8 cellular contexts compared by ENCODE assay signal in genomic region chr1:75616436-75617433, GRCh38. TPM values are rescaled to one million over a fixed set of nuclear protein-coding genes. Genes with fewer than 3 reads are reported as not detected.
DNase-seq lines count a peak whose midpoint lies in the region; ATAC-seq, FAIRE-seq and TF ChIP-seq lines count a peak whose summit lies in the region.

No MANE protein-coding gene starts in this region.

- peaks cover 0 to 52% (median 19%) of the 10 kb centered on the region in 9 donors for H3K27me3 ChIP-seq in heart left ventricle
- peaks cover 4% of the 10 kb centered on the region for H3K27me3 ChIP-seq in lung (ENCODE audit: control insufficient read depth, insufficient read depth)

- FAIRE-seq in urothelium cell line (lab: Jason Lieb, UNC) = no peak

- H3K36me3 Mint-ChIP-seq in chondrocyte (ENCODE audit: low read depth) = no peaks in the 10 kb centered on the region

- intact Hi-C loops in heart left ventricle (cut with DNase I) (loop anchor here in 1 of 10 donors (10.0 kb wide), 1 partner anchor 192 kb away; no protein-coding TSS in a partner anchor), Right ventricle myocardium inferior (cut with DNase I) (no loop called here)

- peak overlapping the region; percentile 46 for H3K4me3 Mint-ChIP-seq in chondrocyte (ENCODE audit: unreplicated experiment)

- ATAC-seq in heart left ventricle (no peak), Right ventricle myocardium inferior (no peak), lung (ENCODE audit: insufficient read depth, low FRiP score) (peak; percentile 49), GM21390 (IDR thresholded peaks at IDR 0.05; ENCODE audit: unreplicated experiment) (no peak), GM21423 (IDR thresholded peaks at IDR 0.05; ENCODE audit: unreplicated experiment) (no peak)

- TF ChIP-seq CTCF in heart left ventricle (IDR thresholded peaks at IDR 0.05) (no peak), chondrocyte (IDR thresholded peaks at IDR 0.05) (no peak), lung (IDR thresholded peaks at IDR 0.05; ENCODE audit: control extremely low read depth, extremely low read depth) (no peak)

- in situ Hi-C loops in ACHN (cut with HindIII; ENCODE audit: low pct_ligation_motif_present, low pct_unique_long_range_greater_than_20kb, low sequenced_read_pairs) = no loop called here

- no peaks in the 10 kb centered on the region for H3K9me3 Mint-ChIP-seq in chondrocyte (ENCODE audit: low read depth)

- H3K4me3 ChIP-seq in heart left ventricle (peak overlapping the region; percentile 20 to 60 (median 56)), lung (no peak overlapping the region)

- H3K27ac ChIP-seq in heart left ventricle (no peak overlapping the region), lung (ENCODE audit: low read depth in 1 of 2, low read length in 1 of 2) (no peak overlapping the region)

- H3K9me3 ChIP-seq in heart left ventricle = no peaks in the 10 kb centered on the region
- no peaks in the 10 kb centered on the region for H3K9me3 ChIP-seq in lung (ENCODE audit: control insufficient read depth in 2 of 2, insufficient read depth in 1 of 2, low read length in 1 of 2)

- no peak for DNase-seq in heart left ventricle
- no peak for DNase-seq in Right ventricle myocardium inferior (ENCODE audit: missing footprints)
- DNase-seq in chondrocyte (ENCODE audit: low spot score) = peak; percentile 85
- no peak for DNase-seq in lung (ENCODE audit: low spot score)
- DNase-seq in urothelium cell line (ENCODE audit: low spot score) = peak; percentile 7
- DNase-seq in ACHN = no peak

- H3K36me3 ChIP-seq in heart left ventricle (no peaks in the 10 kb centered on the region), lung (ENCODE audit: control insufficient read depth in 2 of 2, insufficient read depth in 2 of 2, low read length in 2 of 2) (no peaks in the 10 kb centered on the region)

- TF ChIP-seq POLR2A in heart left ventricle (IDR thresholded peaks at IDR 0.05) = no peak

- peaks cover 0 to 28% (median 12%) of the 10 kb centered on the region in 12 donors for H3K4me1 ChIP-seq in heart left ventricle
- peaks cover 0 to 9% of the 10 kb centered on the region in 2 donors for H3K4me1 ChIP-seq in lung (ENCODE audit: control insufficient read depth in 2 of 2, insufficient read depth in 2 of 2, low read length in 2 of 2)

- peaks cover 66% of the 10 kb centered on the region for H3K27me3 Mint-ChIP-seq in chondrocyte (ENCODE audit: low read depth)

- peaks cover 19% of the 10 kb centered on the region for H3K4me1 Mint-ChIP-seq in chondrocyte (ENCODE audit: low read depth)

- no peak overlapping the region for H3K27ac Mint-ChIP-seq in chondrocyte (ENCODE audit: unreplicated experiment)

- 6 to 17% (median 12%) methylated on average over 37 to 39 of the region's 39 CpGs for WGBS in heart left ventricle, 4 donors
- 6% methylated on average over 39 of the region's 39 CpGs for WGBS in lung, 2 donors

RNA-seq across cellular contexts. Expression of gene SLC44A5, which starts 5.8 kb away (rescaled TPM):
- total RNA-seq in heart left ventricle = 1 to 10 TPM in 5 of 9 donors, under 1 TPM in 3, not detected in 1; 0.31 to 7.5 (median 1.8) TPM
- 1 to 10 TPM in 1 of 2 donors, under 1 TPM in 1; 0.07 to 2.8 TPM for polyA plus RNA-seq in heart left ventricle
- total RNA-seq in Right ventricle myocardium inferior = 1.8 TPM
- 0.18 to 0.39 TPM (median 0.20 TPM) in 3 replicates for total RNA-seq in chondrocyte
- total RNA-seq in lung = 1 to 10 TPM in 1 of 2 donors, under 1 TPM in 1; 0.31 to 1.6 TPM
- polyA plus RNA-seq in lung = under 1 TPM; 0.10 to 0.55 TPM

Comparison
In these comparisons a context has a peak if more than half of its experiments do, and no peak if none do; other contexts are left out.
1. DNase-seq: peak in chondrocyte (single experiment) and urothelium cell line (single experiment); none in heart left ventricle (0 of 5), Right ventricle myocardium inferior (single experiment), lung (single experiment) and ACHN (single experiment).